ENCODE assay signal across 9 cellular contexts in the genomic region with DNA sequence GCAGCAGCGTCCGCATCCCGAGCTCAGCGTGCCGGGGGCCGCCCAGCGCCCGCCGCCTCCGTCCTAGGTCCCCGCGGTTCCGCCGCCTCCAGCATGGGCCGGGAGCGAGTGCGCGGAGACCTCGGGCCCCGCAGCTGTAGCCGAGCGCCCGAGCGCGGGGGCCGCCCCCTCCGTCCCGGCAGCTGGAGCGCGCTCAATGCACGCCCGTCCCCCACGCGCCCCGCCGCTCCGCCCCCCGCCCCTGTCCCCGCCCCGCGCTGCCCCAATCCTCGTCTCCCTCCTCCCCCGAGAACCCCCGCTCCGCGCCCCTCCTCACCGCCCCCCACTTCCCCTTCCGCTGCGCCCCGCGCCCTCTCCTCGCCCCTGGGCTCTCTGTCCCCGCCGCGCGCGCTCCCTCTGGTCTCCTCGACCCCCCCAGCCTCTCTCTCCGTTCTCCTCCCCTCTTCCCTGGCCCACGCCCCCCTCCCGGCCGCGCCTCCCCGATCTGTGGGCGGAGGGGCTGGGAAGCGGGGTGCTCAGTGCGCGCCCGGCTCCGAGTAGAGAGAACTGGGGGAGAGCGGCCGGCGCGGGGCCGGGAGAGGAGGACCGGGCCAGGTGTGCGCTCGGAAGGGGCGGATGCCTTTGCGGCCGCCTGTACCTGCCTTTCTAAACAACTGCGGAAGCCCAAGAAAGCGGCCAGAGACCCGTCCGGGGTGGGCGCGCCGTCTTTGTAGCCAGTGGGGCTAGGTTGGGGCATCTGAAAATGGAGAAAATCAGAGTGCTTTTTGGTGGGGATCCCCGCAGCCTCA. TPM values are rescaled to one million over a fixed set of nuclear protein-coding genes. Genes with fewer than 3 reads are reported as not detected.
DNase-seq lines count a peak whose midpoint lies in the region; ATAC-seq and TF ChIP-seq lines count a peak whose summit lies in the region.
"Had no signal": no experiment of that assay in that cellular context is flagged by ENCODE, and none has a peak within 500 bp of the region (broad histone marks: within the 10 kb centered on the region; RNA-seq: fewer than 3 reads in every experiment).

Gene VIPR2, minus strand, starts transcription at position 112 of the 788 bp plus-strand sequence. Its CDS starts 96 bp downstream, at position 16.

- peak within 1 kb of the TSS; percentile 38 to 54 for H3K4me3 ChIP-seq in duodenal mucosa (ENCODE audit: low read depth in 1 of 2, low read length in 2 of 2)
- H3K4me3 ChIP-seq in upper lobe of left lung = peak within 1 kb of the TSS; percentile 3 to 55 (median 48)

- peak within 1 kb of the TSS; percentile 42 for H3K4me3 Mint-ChIP-seq in T-helper 1 cell treated with Interleukin-12 subunit alpha and Interleukin-12 subunit beta and Interleukin-4 antibody, amounts not matched to agents 30 μg/mL and 1 μg/mL, for 36 hours
- H3K4me3 Mint-ChIP-seq in naive B cell = peak within 1 kb of the TSS in 7 of 8 donors; percentile 51 to 82 (median 68)

- TF ChIP-seq POLR2A in upper lobe of left lung (IDR thresholded peaks at IDR 0.05) = no peak

- H3K27ac Mint-ChIP-seq in T-helper 1 cell treated with Interleukin-12 subunit alpha and Interleukin-12 subunit beta and Interleukin-4 antibody, amounts not matched to agents 30 μg/mL and 1 μg/mL, for 36 hours = no peak within 1 kb of the TSS
- H3K27ac Mint-ChIP-seq in naive B cell = no peak within 1 kb of the TSS

- no peaks in the 10 kb centered on the region for H3K9me3 Mint-ChIP-seq in T-helper 1 cell treated with Interleukin-12 subunit alpha and Interleukin-12 subunit beta and Interleukin-4 antibody, amounts not matched to agents 30 μg/mL and 1 μg/mL, for 36 hours
- peaks cover 0 to 4% (median 0%) of the 10 kb centered on the region in 7 donors for H3K9me3 Mint-ChIP-seq in naive B cell

- H3K27me3 ChIP-seq in duodenal mucosa (ENCODE audit: control insufficient read depth in 1 of 2, insufficient read depth in 2 of 2, low read length in 2 of 2) (peaks cover 29 to 43% of the 10 kb centered on the region in 2 donors), upper lobe of left lung (peaks cover 0 to 25% (median 11%) of the 10 kb centered on the region in 4 donors)

- H3K36me3 ChIP-seq in duodenal mucosa (ENCODE audit: control insufficient read depth in 1 of 2, insufficient read depth in 2 of 2, low read length in 2 of 2) (no peaks in the 10 kb centered on the region), upper lobe of left lung (no peaks in the 10 kb centered on the region)

- no peak within 1 kb of the TSS for H3K9ac ChIP-seq in duodenal mucosa (ENCODE audit: low read depth in 1 of 2, low read length in 2 of 2)

- TF ChIP-seq EP300 in upper lobe of left lung (IDR thresholded peaks at IDR 0.05) = no peak

- H3K4me1 ChIP-seq in duodenal mucosa (ENCODE audit: control insufficient read depth in 1 of 2, insufficient read depth in 2 of 2, low read length in 2 of 2) (peaks cover 0 to 7% of the 10 kb centered on the region in 2 donors), upper lobe of left lung (peaks cover 8 to 19% (median 16%) of the 10 kb centered on the region in 4 donors)

- no peak for TF ChIP-seq CTCF in upper lobe of left lung (IDR thresholded peaks at IDR 0.05)

- ATAC-seq in naive B cell (ENCODE audit: low read depth in 2 of 2) (peak in 1 of 2 donors; percentile 32), upper lobe of left lung (ENCODE audit: low FRiP score in 2 of 2) (peak in 1 of 2 donors; percentile 76), GM19351 (IDR thresholded peaks at IDR 0.05; ENCODE audit: unreplicated experiment) (no peak)
- ATAC-seq: HCT116 had no signal

- H3K9me3 ChIP-seq in duodenal mucosa (ENCODE audit: control insufficient read depth in 1 of 2, low read length in 2 of 2) (no peaks in the 10 kb centered on the region), upper lobe of left lung (no peaks in the 10 kb centered on the region)

- WGBS in upper lobe of left lung, 2 donors = 1% methylated on average over 11 to 49 of the region's 89 CpGs

- peaks cover 28% of the 10 kb centered on the region for H3K27me3 Mint-ChIP-seq in T-helper 1 cell treated with Interleukin-12 subunit alpha and Interleukin-12 subunit beta and Interleukin-4 antibody, amounts not matched to agents 30 μg/mL and 1 μg/mL, for 36 hours (ENCODE audit: low read depth)
- peaks cover 8 to 17% (median 13%) of the 10 kb centered on the region in 3 donors for H3K27me3 Mint-ChIP-seq in naive B cell

- H3K4me1 Mint-ChIP-seq in T-helper 1 cell treated with Interleukin-12 subunit alpha and Interleukin-12 subunit beta and Interleukin-4 antibody, amounts not matched to agents 30 μg/mL and 1 μg/mL, for 36 hours (ENCODE audit: low read depth) = peaks cover 2% of the 10 kb centered on the region
- peaks cover 0 to 3% (median 0%) of the 10 kb centered on the region in 3 donors for H3K4me1 Mint-ChIP-seq in naive B cell

- DNase-seq in T-helper 1 cell = no peak
- DNase-seq in naive B cell = no peak
- peak in 1 of 2 donors; percentile 88 for DNase-seq in upper lobe of left lung
- no peak for DNase-seq in NCI-H446 treated with DMSO at 0.1 percent for 48 hours (lab: John Stamatoyannopoulos, UW)
- DNase-seq in GDM1 (lab: John Stamatoyannopoulos, UW) = no peak

- H3K27ac ChIP-seq in duodenal mucosa (ENCODE audit: low read depth, low read length) (no peak within 1 kb of the TSS), upper lobe of left lung (no peak within 1 kb of the TSS)

- H3K36me3 Mint-ChIP-seq in T-helper 1 cell treated with Interleukin-12 subunit alpha and Interleukin-12 subunit beta and Interleukin-4 antibody, amounts not matched to agents 30 μg/mL and 1 μg/mL, for 36 hours (ENCODE audit: low read depth) = no peaks in the 10 kb centered on the region
- H3K36me3 Mint-ChIP-seq in naive B cell = no peaks in the 10 kb centered on the region

RNA-seq across cellular contexts. Expression of gene VIPR2, which starts in this region (rescaled TPM):
- not detected for polyA plus RNA-seq in naive B cell (ENCODE audit: low read depth in 6 of 6)
- under 1 TPM in 3 of 6 donors, not detected in 3; 0.30 to 0.74 (median 0.40) TPM for total RNA-seq in upper lobe of left lung
